ENCODE assay signal across 9 cellular contexts in the genomic region with DNA sequence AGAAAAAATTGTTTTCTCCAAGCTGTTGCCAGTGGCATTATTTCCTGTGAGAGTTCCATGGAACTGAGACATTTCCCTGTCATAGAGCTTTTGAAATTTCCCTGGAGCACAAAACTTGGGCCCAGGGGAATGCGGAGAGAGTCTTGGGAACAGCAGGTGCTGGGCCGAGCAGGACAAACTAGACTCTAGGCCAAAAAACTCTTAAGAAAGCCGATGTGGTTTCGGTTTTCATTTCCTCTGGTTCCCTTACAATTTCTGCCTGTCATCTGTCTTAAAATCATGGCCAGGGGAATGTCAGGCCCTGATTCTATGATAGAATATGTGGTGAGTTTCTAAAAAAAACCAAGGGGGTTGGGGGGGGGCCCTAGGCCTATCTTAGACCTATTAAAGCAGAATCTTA. TPM values are rescaled to one million over a fixed set of nuclear protein-coding genes. Genes with fewer than 3 reads are reported as not detected.
DNase-seq lines count a peak whose midpoint lies in the region; ATAC-seq and TF ChIP-seq lines count a peak whose summit lies in the region.
"Had no signal": no experiment of that assay in that cellular context is flagged by ENCODE, and none has a peak within 500 bp of the region (broad histone marks: within the 10 kb centered on the region; RNA-seq: fewer than 3 reads in every experiment).

No MANE protein-coding gene starts in this region.

- ATAC-seq in GM21390 (IDR thresholded peaks at IDR 0.05; ENCODE audit: unreplicated experiment) (peak; percentile 28), WTC11 (no peak), sciatic nerve (no peak)
- ATAC-seq in activated naive CD8-positive, alpha-beta T cell treated with anti-CD3 and anti-CD28 coated beads, Interleukin-2, amount 50 U/mL, for 24 hours, result no peak
- ATAC-seq: HCT116 had no signal

- POLR2A ChIA-PET in CD4-positive, alpha-beta memory T cell (lab: Charles Lee; ENCODE audit: partially characterized antibody), result interaction anchor here (0.9 to 1.9 kb wide), 9 partner anchors 11 to 167 kb away, joined by 3 to 8 read pairs (median 4); a partner anchor contains a TSS
- POLR2A ChIA-PET in WTC11 (lab: Charles Lee), result interaction anchor here (0.9 to 1.1 kb wide), 2 partner anchors 11 to 79 kb away, joined by 3 read pairs; a partner anchor contains a TSS

- DNase-seq in CD4-positive, alpha-beta memory T cell, result peak in 1 of 5 donors; percentile 26
- DNase-seq in activated naive CD8-positive, alpha-beta T cell treated with anti-CD3 and anti-CD28 coated beads, Interleukin-2, amount 50 U/mL, for 24 hours, result no peak
- DNase-seq in WTC11 (ENCODE audit: low spot score) (no peak), SW480 (ENCODE audit: low spot score) (no peak), sciatic nerve (ENCODE audit: low spot score) (no peak)
- DNase-seq in stimulated activated CD4-positive, alpha-beta T cell treated with anti-CD3 and anti-CD28 coated beads, Interleukin-2, amount 100 ng/mL, for 24 hours, result no peak

- peak overlapping the region; percentile 77 for H3K27ac ChIP-seq in CD4-positive, alpha-beta memory T cell (ENCODE audit: low read depth, low read length)
- H3K27ac ChIP-seq in parathyroid adenoma, result peak overlapping the region; percentile 55

- H3K4me3 Mint-ChIP-seq in CD4-positive, alpha-beta memory T cell, result peak overlapping the region; percentile 76 to 91 (median 81)
- peak overlapping the region; percentile 69 for H3K4me3 Mint-ChIP-seq in activated naive CD8-positive, alpha-beta T cell treated with anti-CD3 and anti-CD28 coated beads, Interleukin-2, amount 50 U/mL, for 24 hours
- H3K4me3 Mint-ChIP-seq in WTC11, result no peak overlapping the region

- H3K36me3 Mint-ChIP-seq in CD4-positive, alpha-beta memory T cell, result peaks cover 25 to 49% of the 10 kb centered on the region in 2 donors
- peaks cover 30% of the 10 kb centered on the region for H3K36me3 Mint-ChIP-seq in activated naive CD8-positive, alpha-beta T cell treated with anti-CD3 and anti-CD28 coated beads, Interleukin-2, amount 50 U/mL, for 24 hours (ENCODE audit: low read depth)
- H3K36me3 Mint-ChIP-seq in WTC11, result peaks cover 15% of the 10 kb centered on the region

- H3K27ac Mint-ChIP-seq in CD4-positive, alpha-beta memory T cell, result peak overlapping the region; percentile 97 to 99 (median 98)
- peak overlapping the region; percentile 91 for H3K27ac Mint-ChIP-seq in activated naive CD8-positive, alpha-beta T cell treated with anti-CD3 and anti-CD28 coated beads, Interleukin-2, amount 50 U/mL, for 24 hours
- H3K27ac Mint-ChIP-seq in WTC11, result no peak overlapping the region

- CTCF ChIA-PET in CD4-positive, alpha-beta memory T cell (lab: Charles Lee; ENCODE audit: partially characterized antibody), result interaction anchor here (0.7 to 2.6 kb wide), 4 partner anchors 12 to 69 kb away, joined by 3 to 8 read pairs (median 4); a partner anchor contains a TSS
- CTCF ChIA-PET in WTC11 (lab: Charles Lee), result interaction anchor here (0.9 to 1.8 kb wide), 2 partner anchors 9 to 22 kb away, joined by 3 to 5 read pairs; a partner anchor contains a TSS

- H3K4me3 ChIP-seq in CD4-positive, alpha-beta memory T cell (ENCODE audit: low read length in 2 of 2), result peak overlapping the region in 1 of 2 donors; percentile 23
- no peak overlapping the region for H3K4me3 ChIP-seq in parathyroid adenoma (ENCODE audit: low read depth, low read length)

- H3K36me3 ChIP-seq in CD4-positive, alpha-beta memory T cell (ENCODE audit: insufficient read depth, low read length), result peaks cover 15% of the 10 kb centered on the region
- H3K36me3 ChIP-seq in parathyroid adenoma (ENCODE audit: control insufficient read depth, insufficient read depth, low read length), result no peaks in the 10 kb centered on the region

- no peaks in the 10 kb centered on the region for H3K9me3 ChIP-seq in CD4-positive, alpha-beta memory T cell (ENCODE audit: control insufficient read depth in 1 of 2, low read length in 2 of 2)
- H3K9me3 ChIP-seq in parathyroid adenoma (ENCODE audit: control insufficient read depth, low read length), result no peaks in the 10 kb centered on the region

- no peak overlapping the region for H3K4me2 ChIP-seq in parathyroid adenoma (ENCODE audit: low read length)

- intact Hi-C loops in CD4-positive, alpha-beta memory T cell (cut with micrococcal nuclease), result loop anchor here (10.0 kb wide), 1 partner anchor 1066 kb away; a partner anchor contains a TSS
- intact Hi-C loops in sciatic nerve (cut with DNase I), result loop anchor here (5.0 kb wide), 1 partner anchor 73 kb away; no protein-coding TSS in a partner anchor

- no peak overlapping the region for H2AFZ ChIP-seq in parathyroid adenoma

- H3K4me1 Mint-ChIP-seq in CD4-positive, alpha-beta memory T cell, result peaks cover 24 to 60% (median 45%) of the 10 kb centered on the region in 4 donors
- peaks cover 45% of the 10 kb centered on the region for H3K4me1 Mint-ChIP-seq in activated naive CD8-positive, alpha-beta T cell treated with anti-CD3 and anti-CD28 coated beads, Interleukin-2, amount 50 U/mL, for 24 hours
- H3K4me1 Mint-ChIP-seq in WTC11, result peaks cover 13% of the 10 kb centered on the region

- H3K27me3 ChIP-seq in CD4-positive, alpha-beta memory T cell (ENCODE audit: insufficient read depth, low read length), result no peaks in the 10 kb centered on the region
- no peaks in the 10 kb centered on the region for H3K27me3 ChIP-seq in parathyroid adenoma (ENCODE audit: control insufficient read depth, insufficient read depth, low read length)

- no peaks in the 10 kb centered on the region for H3K79me2 ChIP-seq in parathyroid adenoma

- no peaks in the 10 kb centered on the region for H3K27me3 Mint-ChIP-seq in CD4-positive, alpha-beta memory T cell
- H3K27me3 Mint-ChIP-seq in activated naive CD8-positive, alpha-beta T cell treated with anti-CD3 and anti-CD28 coated beads, Interleukin-2, amount 50 U/mL, for 24 hours, result no peaks in the 10 kb centered on the region
- H3K27me3 Mint-ChIP-seq in WTC11 (ENCODE audit: low read depth), result peaks cover 5% of the 10 kb centered on the region

- TF ChIP-seq CTCF in parathyroid adenoma (IDR thresholded peaks at IDR 0.05), result no peak
- TF ChIP-seq CTCF in WTC11 (IDR thresholded peaks at IDR 0.05), result no peak

- H3K9me3 Mint-ChIP-seq in CD4-positive, alpha-beta memory T cell, result no peaks in the 10 kb centered on the region
- H3K9me3 Mint-ChIP-seq in activated naive CD8-positive, alpha-beta T cell treated with anti-CD3 and anti-CD28 coated beads, Interleukin-2, amount 50 U/mL, for 24 hours, result no peaks in the 10 kb centered on the region
- H3K9me3 Mint-ChIP-seq in WTC11, result no peaks in the 10 kb centered on the region

- peaks cover 37% of the 10 kb centered on the region for H3K4me1 ChIP-seq in CD4-positive, alpha-beta memory T cell (ENCODE audit: insufficient read depth, low read length)
- peaks cover 10% of the 10 kb centered on the region for H3K4me1 ChIP-seq in parathyroid adenoma

- no peak overlapping the region for H3K9ac ChIP-seq in parathyroid adenoma

TF ChIP-seq in WTC11, 78 proteins besides CTCF, POLR2A, EP300 and RAD21 (continues in another document):
- TF ChIP-seq ZNF263 (CRISPR knock-in tag; IDR thresholded peaks at IDR 0.05; ENCODE audit: low read depth) (no peak), FOXK1 (CRISPR knock-in tag; IDR thresholded peaks at IDR 0.05) (no peak), ZNF396 (CRISPR knock-in tag; IDR thresholded peaks at IDR 0.05; ENCODE audit: borderline replicate concordance) (no peak), MXD4 (CRISPR knock-in tag; IDR thresholded peaks at IDR 0.05; ENCODE audit: borderline replicate concordance) (no peak), NR2C2 (CRISPR knock-in tag; IDR thresholded peaks at IDR 0.05) (no peak), SP1 (CRISPR knock-in tag; conservative IDR thresholded peaks at IDR 0.05) (no peak)
- TF ChIP-seq, protein P1, sequence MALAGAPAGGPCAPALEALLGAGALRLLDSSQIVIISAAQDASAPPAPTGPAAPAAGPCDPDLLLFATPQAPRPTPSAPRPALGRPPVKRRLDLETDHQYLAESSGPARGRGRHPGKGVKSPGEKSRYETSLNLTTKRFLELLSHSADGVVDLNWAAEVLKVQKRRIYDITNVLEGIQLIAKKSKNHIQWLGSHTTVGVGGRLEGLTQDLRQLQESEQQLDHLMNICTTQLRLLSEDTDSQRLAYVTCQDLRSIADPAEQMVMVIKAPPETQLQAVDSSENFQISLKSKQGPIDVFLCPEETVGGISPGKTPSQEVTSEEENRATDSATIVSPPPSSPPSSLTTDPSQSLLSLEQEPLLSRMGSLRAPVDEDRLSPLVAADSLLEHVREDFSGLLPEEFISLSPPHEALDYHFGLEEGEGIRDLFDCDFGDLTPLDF (CRISPR knock-in tag; IDR thresholded peaks at IDR 0.05), result no peak
- TF ChIP-seq, protein P2, sequence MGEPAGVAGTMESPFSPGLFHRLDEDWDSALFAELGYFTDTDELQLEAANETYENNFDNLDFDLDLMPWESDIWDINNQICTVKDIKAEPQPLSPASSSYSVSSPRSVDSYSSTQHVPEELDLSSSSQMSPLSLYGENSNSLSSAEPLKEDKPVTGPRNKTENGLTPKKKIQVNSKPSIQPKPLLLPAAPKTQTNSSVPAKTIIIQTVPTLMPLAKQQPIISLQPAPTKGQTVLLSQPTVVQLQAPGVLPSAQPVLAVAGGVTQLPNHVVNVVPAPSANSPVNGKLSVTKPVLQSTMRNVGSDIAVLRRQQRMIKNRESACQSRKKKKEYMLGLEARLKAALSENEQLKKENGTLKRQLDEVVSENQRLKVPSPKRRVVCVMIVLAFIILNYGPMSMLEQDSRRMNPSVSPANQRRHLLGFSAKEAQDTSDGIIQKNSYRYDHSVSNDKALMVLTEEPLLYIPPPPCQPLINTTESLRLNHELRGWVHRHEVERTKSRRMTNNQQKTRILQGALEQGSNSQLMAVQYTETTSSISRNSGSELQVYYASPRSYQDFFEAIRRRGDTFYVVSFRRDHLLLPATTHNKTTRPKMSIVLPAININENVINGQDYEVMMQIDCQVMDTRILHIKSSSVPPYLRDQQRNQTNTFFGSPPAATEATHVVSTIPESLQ (CRISPR knock-in tag; IDR thresholded peaks at IDR 0.05), result no peak

RNA-seq across cellular contexts. Expression of a gene that starts 4.6 kb away (rescaled TPM):
- 10 to 100 TPM; 49.0 to 59.4 TPM for total RNA-seq in CD4-positive, alpha-beta memory T cell
- 100 to 1,000 TPM; 105 to 115 TPM for polyA plus RNA-seq in CD4-positive, alpha-beta memory T cell
- 74.7 to 75.7 TPM (median 74.8 TPM) in 3 replicates for total RNA-seq in WTC11 (2021)
- total RNA-seq in sciatic nerve, result 37.9 TPM

RNA-seq across cellular contexts. Expression of a gene that starts 4.8 kb away (rescaled TPM):
- 10 to 100 TPM; 72.9 to 75.4 TPM for total RNA-seq in CD4-positive, alpha-beta memory T cell
- 1 to 10 TPM; 2.1 to 4.9 TPM for polyA plus RNA-seq in CD4-positive, alpha-beta memory T cell
- total RNA-seq in WTC11 (2021) (23.7 to 25.9 TPM (median 25.2 TPM) in 3 replicates), sciatic nerve (43.1 TPM)

RNA-seq across cellular contexts. Expression of a gene that starts 11.9 kb away (rescaled TPM):
- 10 to 100 TPM; 24.5 to 26.6 TPM for total RNA-seq in CD4-positive, alpha-beta memory T cell
- polyA plus RNA-seq in CD4-positive, alpha-beta memory T cell, result 10 to 100 TPM; 35.5 to 46.8 TPM
- total RNA-seq in WTC11 (2021) (34.5 to 37.8 TPM (median 34.6 TPM) in 3 replicates), sciatic nerve (23.2 TPM)

RNA-seq across cellular contexts. Expression of a gene that starts 21.7 kb away (rescaled TPM):
- total RNA-seq in CD4-positive, alpha-beta memory T cell, result 10 to 100 TPM; 15.3 to 18.8 TPM
- polyA plus RNA-seq in CD4-positive, alpha-beta memory T cell, result 10 to 100 TPM; 31.9 to 44.3 TPM
- 8.4 to 9.8 TPM (median 8.8 TPM) in 3 replicates for total RNA-seq in WTC11 (2021)
- 12.6 TPM for total RNA-seq in sciatic nerve
